In the genomic region with DNA sequence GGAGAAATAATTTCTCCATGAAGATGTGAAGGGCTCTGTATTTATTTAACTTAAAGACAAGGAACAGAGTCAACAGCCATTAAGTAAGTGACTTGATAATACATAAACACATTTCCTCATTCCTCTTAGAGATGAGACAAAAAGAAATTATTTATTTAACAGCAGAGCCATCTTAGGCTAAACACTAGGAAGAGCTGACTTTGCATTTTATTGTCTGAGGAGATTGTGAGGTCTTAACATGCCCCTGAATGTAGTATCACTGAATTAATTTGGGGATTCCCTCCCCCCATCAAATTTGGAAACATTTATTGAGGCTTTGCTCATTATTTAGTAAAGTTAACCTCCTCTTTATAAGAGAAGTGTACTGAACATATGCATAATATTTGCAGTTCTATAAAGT, we compare ENCODE assay signal across 10 cellular contexts. TPM values are rescaled to one million over a fixed set of nuclear protein-coding genes. Genes with fewer than 3 reads are reported as not detected.
"Had no signal": no experiment of that assay in that cellular context is flagged by ENCODE, and none has a peak within 500 bp of the region (broad histone marks: within the 10 kb centered on the region; RNA-seq: fewer than 3 reads in every experiment).

No MANE protein-coding gene starts in this region.

- FAIRE-seq: H54, HTR-8/SVneo had no signal

- H3K4me2 ChIP-seq: KMS-11 had no signal

- H3K9me3 Mint-ChIP-seq: H9 had no signal

- H3K27ac Mint-ChIP-seq: H9 had no signal

- DNase-seq: GM23248, GOT3, H9, HCEC 1CT, Karpas-422, KBM-7 had no signal

- H3K27ac ChIP-seq: GM23248, KMS-11 had no signal

- H3K9ac ChIP-seq: GM23248, KMS-11 had no signal

- H3K4me3 Mint-ChIP-seq: H9 had no signal

- H3K4me3 ChIP-seq: GM23248 had no signal

- H2AFZ ChIP-seq: GM23248 had no signal

RNA-seq across cellular contexts. Expression of a gene that starts 35.2 kb away (rescaled TPM):
- total RNA-seq: GM23248, H9, HT-29 had no signal
- polyA plus RNA-seq: GM23248 had no signal

RNA-seq across cellular contexts. Expression of a gene that starts 49.0 kb away (rescaled TPM):
- total RNA-seq: HT-29 had no signal
